In the genomic region with DNA sequence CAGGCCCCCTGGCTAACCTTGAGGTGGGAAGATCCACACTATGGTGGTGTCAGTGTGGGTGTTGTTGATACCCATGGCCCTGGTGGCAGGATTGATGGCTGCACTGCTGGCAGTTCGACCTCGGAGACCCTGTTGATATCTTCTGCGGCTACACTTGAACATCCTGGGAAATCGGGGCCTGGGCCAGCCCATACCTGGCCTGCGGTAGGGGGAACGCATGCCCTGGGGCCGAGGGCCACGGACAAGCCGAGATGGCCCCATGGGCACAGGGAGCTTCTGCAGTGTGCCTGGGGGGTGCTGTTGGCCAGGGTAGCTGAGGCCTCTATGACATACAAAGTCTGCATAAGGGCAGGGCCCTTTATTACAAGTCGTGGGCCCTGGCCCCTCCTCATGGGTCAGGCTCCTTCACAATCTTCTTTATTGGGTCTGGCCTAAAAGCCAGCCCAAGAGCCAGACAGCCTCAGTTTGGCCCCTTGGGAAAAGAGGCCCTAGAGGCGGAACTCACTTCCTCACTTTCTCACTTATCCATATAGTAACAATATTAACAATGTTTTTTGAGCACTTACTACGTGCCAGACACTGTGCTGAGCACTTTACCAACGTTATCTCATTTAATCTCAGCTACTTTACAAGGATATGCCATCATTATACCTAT, we compare ENCODE assay signal across 15 cellular contexts. TPM values are rescaled to one million over a fixed set of nuclear protein-coding genes. Genes with fewer than 3 reads are reported as not detected.
DNase-seq lines count a peak whose midpoint lies in the region; ATAC-seq and TF ChIP-seq lines count a peak whose summit lies in the region.
"Had no signal": no experiment of that assay in that cellular context is flagged by ENCODE, and none has a peak within 500 bp of the region (broad histone marks: within the 10 kb centered on the region; RNA-seq: fewer than 3 reads in every experiment).

Gene P3R3URF, minus strand, starts transcription at position 278 of the 655 bp plus-strand sequence. Its CDS starts 17 bp downstream, at position 261.

- H3K9ac ChIP-seq in H9 (ENCODE audit: extremely low read depth, insufficient read length, low read length), result no peak within 1 kb of the TSS
- peak within 1 kb of the TSS; percentile 66 for H3K9ac ChIP-seq in mesenchymal stem cell (ENCODE audit: low read length)
- H3K9ac ChIP-seq: SK-N-SH had no signal

- H2AK5ac ChIP-seq in H9 (ENCODE audit: insufficient read length, low read length) (no peak within 1 kb of the TSS), mesenchymal stem cell (ENCODE audit: low read length, severe bottlenecking) (no peak within 1 kb of the TSS)

- intact Hi-C loops in adrenal gland (cut with DNase I), result no loop called here
- intact Hi-C loops in testis (cut with DNase I; ENCODE audit: low total_unique reads), result no loop called here

- H3K56ac ChIP-seq in H9 (ENCODE audit: insufficient read length, low read depth, low read length), result no peak within 1 kb of the TSS

- no peak within 1 kb of the TSS for H3K4me3 Mint-ChIP-seq in H9
- H3K4me3 Mint-ChIP-seq in activated naive CD8-positive, alpha-beta T cell treated with anti-CD3 and anti-CD28 coated beads for 36 hours, result no peak within 1 kb of the TSS
- H3K4me3 Mint-ChIP-seq: neural crest cell; stimulated activated naive CD8-positive, alpha-beta T cell treated with anti-CD3 and anti-CD28 coated beads, Interleukin-15, Interleukin-2, amounts not matched to agents 100 ng/mL and 50 ng/mL, for 24 hours had no signal

- no peak within 1 kb of the TSS for H3K18ac ChIP-seq in H9 (ENCODE audit: insufficient read length, low read depth, low read length)
- peak within 1 kb of the TSS in 1 of 2 experiments; percentile 23 for H3K18ac ChIP-seq in mesenchymal stem cell (ENCODE audit: low read depth in 1 of 2, low read length in 2 of 2)

- H3K79me1 ChIP-seq in H9 (ENCODE audit: insufficient read depth, low read depth, low read length, poor library complexity, severe bottlenecking) (no peaks in the 10 kb centered on the region), mesenchymal stem cell (replicated peaks; ENCODE audit: low read length, poor library complexity, severe bottlenecking) (no peaks in the 10 kb centered on the region)

- H3K27ac ChIP-seq in H9 (ENCODE audit: insufficient read length, low read depth, low read length) (no peak within 1 kb of the TSS), adrenal gland (peak within 1 kb of the TSS in 4 of 5 donors; percentile 70 to 92 (median 78)), mesenchymal stem cell (ENCODE audit: low read length, poor library complexity, severe bottlenecking) (no peak within 1 kb of the TSS), testis (peak within 1 kb of the TSS; percentile 9 to 55)

- no peaks in the 10 kb centered on the region for H3K79me2 ChIP-seq in H9 (ENCODE audit: insufficient read depth, low read length)

- no peak within 1 kb of the TSS for H4K5ac ChIP-seq in H9 (ENCODE audit: insufficient read length, low read depth, low read length)

- H2BK5ac ChIP-seq in H9 (ENCODE audit: insufficient read length, low read length), result no peak within 1 kb of the TSS
- no peak within 1 kb of the TSS for H2BK5ac ChIP-seq in mesenchymal stem cell (ENCODE audit: low read depth, low read length, poor library complexity, severe bottlenecking)

- no peak within 1 kb of the TSS for H3K4me2 ChIP-seq in H9 (ENCODE audit: insufficient read depth, insufficient read length, low read length)
- H3K4me2 ChIP-seq in mesenchymal stem cell (ENCODE audit: low read length, poor library complexity, severe bottlenecking), result no peak within 1 kb of the TSS
- H3K4me2 ChIP-seq: SK-N-SH had no signal

- H2AFZ ChIP-seq in H9 (ENCODE audit: low read length) (no peak within 1 kb of the TSS), mesenchymal stem cell (ENCODE audit: low read depth, low read length) (no peak within 1 kb of the TSS)

- no peak within 1 kb of the TSS for H3K4ac ChIP-seq in H9 (ENCODE audit: low read depth, low read length)
- H3K4ac ChIP-seq in mesenchymal stem cell (ENCODE audit: low read depth in 1 of 2, low read length in 2 of 2), result no peak within 1 kb of the TSS

- H4K8ac ChIP-seq in H9 (replicated peaks; ENCODE audit: insufficient read length, low read depth, low read length), result no peak within 1 kb of the TSS
- no peak within 1 kb of the TSS for H4K8ac ChIP-seq in mesenchymal stem cell (ENCODE audit: low read length)

- H3K14ac ChIP-seq in H9 (ENCODE audit: insufficient read depth, low read length) (no peak within 1 kb of the TSS), mesenchymal stem cell (ENCODE audit: low read length in 2 of 2) (peak within 1 kb of the TSS in 1 of 2 experiments; percentile 48)

- H3K4me1 ChIP-seq in H9 (ENCODE audit: insufficient read depth, low read length), result peaks cover 16% of the 10 kb centered on the region; the same call in 1 of the 2 replicates
- peaks cover 24 to 32% of the 10 kb centered on the region in 2 donors for H3K4me1 ChIP-seq in adrenal gland (replicated peaks in 1 of 2)
- H3K4me1 ChIP-seq in mesenchymal stem cell (ENCODE audit: control insufficient read depth, insufficient read depth, low read depth, low read length), result peaks cover 26% of the 10 kb centered on the region
- peaks cover 14% of the 10 kb centered on the region for H3K4me1 ChIP-seq in testis

- no CpG with 5 or more reads among the region's 13 CpGs for WGBS in H9 (ENCODE audit: extremely low coverage, insufficient read length, low lambda C conversion rate)
- whole genome bisulfite sequencing in adrenal gland, 4 donors, result 88 to 94% (median 90%) methylated on average over 5 to 13 of the region's 13 CpGs
- WGBS in mesenchymal stem cell, result 84% methylated on average over 13 of the region's 13 CpGs
- WGBS in testis, 2 donors, result 84 to 88% methylated on average over 13 of the region's 13 CpGs

- H3K36me3 ChIP-seq in adrenal gland (replicated peaks in 1 of 2) (no peaks in the 10 kb centered on the region), mesenchymal stem cell (ENCODE audit: control insufficient read depth in 1 of 2, insufficient read depth in 2 of 2, low read depth in 1 of 2, low read length in 2 of 2) (no peaks in the 10 kb centered on the region), testis (ENCODE audit: low read depth, missing control alignments) (no peaks in the 10 kb centered on the region)

- H4K91ac ChIP-seq in H9 (ENCODE audit: insufficient read length, low read depth, low read length) (no peak within 1 kb of the TSS), mesenchymal stem cell (ENCODE audit: low read length) (peak within 1 kb of the TSS; percentile 66)

- H3K27me3 ChIP-seq in H9 (ENCODE audit: insufficient read depth, low read length) (no peaks in the 10 kb centered on the region; the same call in 1 of the 2 replicates), adrenal gland (no peaks in the 10 kb centered on the region), mesenchymal stem cell (ENCODE audit: control insufficient read depth in 1 of 2, insufficient read depth in 1 of 2, low read length in 2 of 2) (peaks cover 0 to 10% of the 10 kb centered on the region in 2 experiments), testis (no peaks in the 10 kb centered on the region)

- peak; percentile 10; the same call in 1 of the 3 replicates for TF ChIP-seq CTCF in H9 (conservative IDR thresholded peaks at IDR 0.05)
- no peak for TF ChIP-seq CTCF in adrenal gland (IDR thresholded peaks at IDR 0.05)
- TF ChIP-seq CTCF in testis (IDR thresholded peaks at IDR 0.05), result no peak

- H2BK20ac ChIP-seq in H9 (ENCODE audit: low read depth, low read length, poor library complexity, severe bottlenecking), result no peak within 1 kb of the TSS

- no peaks in the 10 kb centered on the region for H3K36me3 Mint-ChIP-seq in H9 (ENCODE audit: insufficient read depth in 1 of 3, low read depth in 3 of 3)
- no peaks in the 10 kb centered on the region for H3K36me3 Mint-ChIP-seq in activated naive CD8-positive, alpha-beta T cell treated with anti-CD3 and anti-CD28 coated beads for 36 hours
- H3K36me3 Mint-ChIP-seq in activated naive CD4-positive, alpha-beta T cell treated with anti-CD3 and anti-CD28 coated beads, Interleukin-2, amount 50 U/mL, for 72 hours, result no peaks in the 10 kb centered on the region

- H4K20me1 ChIP-seq in H9 (ENCODE audit: control insufficient read depth, insufficient read depth, insufficient read length), result no peaks in the 10 kb centered on the region

- H3K23me2 ChIP-seq in H9 (ENCODE audit: insufficient read length, low read depth, low read length, poor library complexity, severe bottlenecking), result no peaks in the 10 kb centered on the region

- H2BK120ac ChIP-seq in H9 (ENCODE audit: low read depth, low read length, poor library complexity, severe bottlenecking) (no peak within 1 kb of the TSS), mesenchymal stem cell (ENCODE audit: low read depth, low read length) (no peak within 1 kb of the TSS)

- H3K23ac ChIP-seq in H9 (ENCODE audit: insufficient read length, low read depth, low read length) (no peak within 1 kb of the TSS), mesenchymal stem cell (ENCODE audit: low read length in 2 of 2) (no peak within 1 kb of the TSS)

- no peak within 1 kb of the TSS for H3K4me3 ChIP-seq in adrenal gland
- no peak within 1 kb of the TSS for H3K4me3 ChIP-seq in mesenchymal stem cell (ENCODE audit: insufficient read depth in 1 of 2, low read depth in 1 of 2, low read length in 2 of 2)
- H3K4me3 ChIP-seq in testis, result no peak within 1 kb of the TSS

- DNase-seq in H9, result no peak
- DNase-seq in adrenal gland, result no peak
- DNase-seq in mesenchymal stem cell, result no peak
- DNase-seq in testis, result no peak
- DNase-seq in activated naive CD8-positive, alpha-beta T cell treated with anti-CD3 and anti-CD28 coated beads for 36 hours, result no peak
- no peak for DNase-seq in NCI-H446 (lab: John Stamatoyannopoulos, UW)
- no peak for DNase-seq in activated naive CD4-positive, alpha-beta T cell treated with anti-CD3 and anti-CD28 coated beads, Interleukin-2, amount 50 U/mL, for 72 hours (ENCODE audit: low spot score in 2 of 2)
- DNase-seq: foreskin melanocyte, NCI-H2081, NCI-H524, SK-N-SH, T1000 had no signal

- H2BK12ac ChIP-seq in H9 (ENCODE audit: insufficient read length, low read depth, low read length) (no peak within 1 kb of the TSS), mesenchymal stem cell (ENCODE audit: low read length in 2 of 2) (no peak within 1 kb of the TSS)

- H2BK15ac ChIP-seq in H9 (ENCODE audit: low read depth, low read length) (no peak within 1 kb of the TSS), mesenchymal stem cell (ENCODE audit: low read depth, poor library complexity, severe bottlenecking) (no peak within 1 kb of the TSS)

- H3K27me3 Mint-ChIP-seq in H9 (ENCODE audit: low read depth), result peaks cover 5% of the 10 kb centered on the region
- H3K27me3 Mint-ChIP-seq in activated naive CD8-positive, alpha-beta T cell treated with anti-CD3 and anti-CD28 coated beads for 36 hours, result no peaks in the 10 kb centered on the region
- H3K27me3 Mint-ChIP-seq: stimulated activated naive CD8-positive, alpha-beta T cell treated with anti-CD3 and anti-CD28 coated beads, Interleukin-15, Interleukin-2, amounts not matched to agents 100 ng/mL and 50 ng/mL, for 24 hours had no signal

- H3K27ac Mint-ChIP-seq in H9, result no peak within 1 kb of the TSS
- no peak within 1 kb of the TSS for H3K27ac Mint-ChIP-seq in activated naive CD8-positive, alpha-beta T cell treated with anti-CD3 and anti-CD28 coated beads for 36 hours
- no peak within 1 kb of the TSS for H3K27ac Mint-ChIP-seq in activated naive CD4-positive, alpha-beta T cell treated with anti-CD3 and anti-CD28 coated beads, Interleukin-2, amount 50 U/mL, for 72 hours
- H3K27ac Mint-ChIP-seq: stimulated activated naive CD8-positive, alpha-beta T cell treated with anti-CD3 and anti-CD28 coated beads, Interleukin-15, Interleukin-2, amounts not matched to agents 100 ng/mL and 50 ng/mL, for 24 hours had no signal

- no peak for ATAC-seq in activated naive CD4-positive, alpha-beta T cell treated with anti-CD3 and anti-CD28 coated beads, Interleukin-2, amount 50 U/mL, for 72 hours

- no peaks in the 10 kb centered on the region; a peak in 1 of 5 replicates for H3K9me3 Mint-ChIP-seq in H9
- H3K9me3 Mint-ChIP-seq in activated naive CD8-positive, alpha-beta T cell treated with anti-CD3 and anti-CD28 coated beads for 36 hours, result no peaks in the 10 kb centered on the region
- no peaks in the 10 kb centered on the region for H3K9me3 Mint-ChIP-seq in activated naive CD4-positive, alpha-beta T cell treated with anti-CD3 and anti-CD28 coated beads, Interleukin-2, amount 50 U/mL, for 72 hours
- H3K9me3 Mint-ChIP-seq: neural crest cell; stimulated activated naive CD8-positive, alpha-beta T cell treated with anti-CD3 and anti-CD28 coated beads, Interleukin-15, Interleukin-2, amounts not matched to agents 100 ng/mL and 50 ng/mL, for 24 hours had no signal

- H3T11ph ChIP-seq in H9 (ENCODE audit: low read length), result no peak within 1 kb of the TSS

- TF ChIP-seq POLR2A in adrenal gland (IDR thresholded peaks at IDR 0.05) (no peak), testis (IDR thresholded peaks at IDR 0.05) (no peak)

- H3K9me3 ChIP-seq in H9 (ENCODE audit: control insufficient read depth, low read depth, low read length) (no peaks in the 10 kb centered on the region), adrenal gland (replicated peaks in 1 of 3) (no peaks in the 10 kb centered on the region), mesenchymal stem cell (ENCODE audit: control insufficient read depth, low read length) (no peaks in the 10 kb centered on the region), testis (no peaks in the 10 kb centered on the region)
- H3K9me3 ChIP-seq: SK-N-SH had no signal

- peaks cover 9 to 11% of the 10 kb centered on the region in 2 experiments for H3K4me1 Mint-ChIP-seq in H9
- no peaks in the 10 kb centered on the region for H3K4me1 Mint-ChIP-seq in activated naive CD8-positive, alpha-beta T cell treated with anti-CD3 and anti-CD28 coated beads for 36 hours

RNA-seq across cellular contexts. Expression of gene P3R3URF, which starts in this region (rescaled TPM):
- total RNA-seq in H9 (2021) (not detected in 2 replicates), adrenal gland (not detected), testis (10 to 100 TPM; 35.0 to 69.1 TPM)
- polyA plus RNA-seq in adrenal gland (not detected), testis (ENCODE audit: insufficient read depth, low read depth, low replicate concordance) (123 TPM)
- polyA plus RNA-seq in mesenchymal stem cell (2013, experiment 1 of 2), result not detected
- polyA plus RNA-seq in mesenchymal stem cell (2013, experiment 2 of 2), result not detected
- total RNA-seq in activated naive CD8-positive, alpha-beta T cell treated with anti-CD3 and anti-CD28 coated beads for 36 hours, result not detected
- not detected for total RNA-seq in activated naive CD4-positive, alpha-beta T cell treated with anti-CD3 and anti-CD28 coated beads, Interleukin-2, amount 50 U/mL, for 72 hours
- total RNA-seq: astrocyte, neural crest cell had no signal
- polyA plus RNA-seq: SK-N-SH had no signal

Comparison
In these comparisons a context has a peak if more than half of its experiments do, and no peak if none do; other contexts are left out.
1. RNA of gene P3R3URF (total RNA-seq): 35.0 to 69.1 TPM in testis; not detected in H9, not detected in adrenal gland, not detected in activated naive CD8-positive, alpha-beta T cell treated with anti-CD3 and anti-CD28 coated beads for 36 hours and not detected in activated naive CD4-positive, alpha-beta T cell treated with anti-CD3 and anti-CD28 coated beads, Interleukin-2, amount 50 U/mL, for 72 hours; every median in the first group is over 10 times any median in the second.
2. RNA of gene P3R3URF (polyA plus RNA-seq): 123 TPM in testis (single experiment); not detected in adrenal gland; every median in the first group is over 100 times any median in the second.
3. H3K27ac ChIP-seq: peak in adrenal gland (4 of 5) and testis (2 of 2); none in H9 (single experiment) and mesenchymal stem cell (single experiment).